In genomic region chrX:10769165-10769564, GRCh38 we compare ENCODE assay signal across 9 cellular contexts.
DNase-seq lines count a peak whose midpoint lies in the region; ATAC-seq, FAIRE-seq and TF ChIP-seq lines count a peak whose summit lies in the region.
"Had no signal": no experiment of that assay in that cellular context is flagged by ENCODE, and none has a peak within 500 bp of the region (broad histone marks: within the 10 kb centered on the region; RNA-seq: fewer than 3 reads in every experiment).

No MANE protein-coding gene starts in this region.

- H3K27me3 ChIP-seq in small intestine (ENCODE audit: control insufficient read depth in 2 of 2, insufficient read depth in 2 of 2, low read length in 2 of 2) = no peaks in the 10 kb centered on the region
- H3K27me3 ChIP-seq: neutrophil had no signal

- in situ Hi-C loops in SK-MEL-5 (cut with HindIII; ENCODE audit: low pct_unique_long_range_greater_than_20kb, low sequenced_read_pairs) = no loop called here

- H3K27ac ChIP-seq in small intestine (ENCODE audit: low read depth in 1 of 2, low read length in 1 of 2) = no peak overlapping the region
- H3K27ac ChIP-seq: neutrophil had no signal

- H3K27ac Mint-ChIP-seq in activated CD8-positive, alpha-beta memory T cell treated with anti-CD3 and anti-CD28 coated beads, Interleukin-2, amount 10 ng/mL, durations not matched to agents 7 days and 5 days = no peak overlapping the region

- no peaks in the 10 kb centered on the region for H3K4me1 ChIP-seq in small intestine (ENCODE audit: control insufficient read depth in 2 of 2, insufficient read depth in 1 of 2, low read depth in 1 of 2, low read length in 1 of 2)

- H3K36me3 Mint-ChIP-seq in activated CD8-positive, alpha-beta memory T cell treated with anti-CD3 and anti-CD28 coated beads, Interleukin-2, amount 10 ng/mL, durations not matched to agents 7 days and 5 days = no peaks in the 10 kb centered on the region

- TF ChIP-seq CTCF in D721Med (IDR thresholded peaks at IDR 0.05; ENCODE audit: insufficient read depth, missing control alignments) (peak; percentile 25), NB4 (IDR thresholded peaks at IDR 0.05; ENCODE audit: low read depth, low read length) (peak; percentile 30)

- no peaks in the 10 kb centered on the region for H3K9me3 Mint-ChIP-seq in activated CD8-positive, alpha-beta memory T cell treated with anti-CD3 and anti-CD28 coated beads, Interleukin-2, amount 10 ng/mL, durations not matched to agents 7 days and 5 days (ENCODE audit: low read depth)

- DNase-seq in D721Med (ENCODE audit: insufficient read length, low spot score) (no peak), NB4 (ENCODE audit: low read depth) (peak; percentile 13), SK-MEL-5 (ENCODE audit: low read depth, low spot score) (peak; percentile 64), left ventricle myocardium superior (no peak), small intestine (no peak)
- no peak for DNase-seq in activated CD8-positive, alpha-beta memory T cell treated with anti-CD3 and anti-CD28 coated beads, Interleukin-2, amount 10 ng/mL, durations not matched to agents 7 days and 5 days

- H3K27me3 Mint-ChIP-seq in activated CD8-positive, alpha-beta memory T cell treated with anti-CD3 and anti-CD28 coated beads, Interleukin-2, amount 10 ng/mL, durations not matched to agents 7 days and 5 days = no peaks in the 10 kb centered on the region

- no peak for TF ChIP-seq POLR2A in NB4 (IDR thresholded peaks at IDR 0.05; ENCODE audit: extremely low read depth, insufficient read length)

- intact Hi-C loops in left ventricle myocardium superior (cut with micrococcal nuclease) = no loop called here

- no peak overlapping the region for H3K4me3 Mint-ChIP-seq in activated CD8-positive, alpha-beta memory T cell treated with anti-CD3 and anti-CD28 coated beads, Interleukin-2, amount 10 ng/mL, durations not matched to agents 7 days and 5 days

- no peaks in the 10 kb centered on the region for H3K9me3 ChIP-seq in small intestine (ENCODE audit: control insufficient read depth, low read depth)
- H3K9me3 ChIP-seq: neutrophil had no signal

- H3K4me3 ChIP-seq in NB4 (ENCODE audit: low read depth, low read length) (no peak overlapping the region), small intestine (ENCODE audit: low read depth in 1 of 2, low read length in 2 of 2) (no peak overlapping the region)

- H3K4me1 Mint-ChIP-seq in activated CD8-positive, alpha-beta memory T cell treated with anti-CD3 and anti-CD28 coated beads, Interleukin-2, amount 10 ng/mL, durations not matched to agents 7 days and 5 days = no peaks in the 10 kb centered on the region

- WGBS in small intestine, 3 donors = 27 to 35% (median 34%) methylated on average over 3 of the region's 3 CpGs

- CTCF ChIA-PET in activated CD8-positive, alpha-beta memory T cell treated with anti-CD3 and anti-CD28 coated beads, Interleukin-2, amount 10 ng/mL, durations not matched to agents 7 days and 5 days (lab: Charles Lee) = interaction anchor here (1.0 kb wide), 1 partner anchor 579 kb away, joined by 3 read pairs; no protein-coding TSS in a partner anchor

- H3K36me3 ChIP-seq in small intestine (ENCODE audit: control insufficient read depth in 2 of 2, insufficient read depth in 2 of 2, low read length in 2 of 2) = no peaks in the 10 kb centered on the region
- H3K36me3 ChIP-seq: neutrophil had no signal

- ATAC-seq in GM19468 (IDR thresholded peaks at IDR 0.05; ENCODE audit: extremely low read depth, unreplicated experiment) (peak; percentile 32), left ventricle myocardium superior (peak; percentile 64), HG03378 (IDR thresholded peaks at IDR 0.05; ENCODE audit: unreplicated experiment) (no peak)
- ATAC-seq in activated CD8-positive, alpha-beta memory T cell treated with anti-CD3 and anti-CD28 coated beads, Interleukin-2, amount 10 ng/mL, durations not matched to agents 7 days and 5 days = no peak

- FAIRE-seq in D721Med (lab: Jason Lieb, UNC) (no peak), small intestine (lab: Jason Lieb, UNC) (no peak)

Comparison
In these comparisons a context has a peak if more than half of its experiments do, and no peak if none do; other contexts are left out.
1. DNase-seq: peak in NB4 (single experiment) and SK-MEL-5 (single experiment); none in D721Med (single experiment), left ventricle myocardium superior (single experiment), activated CD8-positive, alpha-beta memory T cell treated with anti-CD3 and anti-CD28 coated beads, Interleukin-2, amount 10 ng/mL, durations not matched to agents 7 days and 5 days (single experiment) and small intestine (single experiment).
2. ATAC-seq: peak in GM19468 (single experiment) and left ventricle myocardium superior (single experiment); none in activated CD8-positive, alpha-beta memory T cell treated with anti-CD3 and anti-CD28 coated beads, Interleukin-2, amount 10 ng/mL, durations not matched to agents 7 days and 5 days (single experiment) and HG03378 (single experiment).